ENCODE assay signal across 8 cellular contexts in genomic region chr2:152175368-152176112, GRCh38. TPM values are rescaled to one million over a fixed set of nuclear protein-coding genes. Genes with fewer than 3 reads are reported as not detected.
A peak's percentile ranks its signal among the peaks of the same experiment; 100 is the strongest.
DNase-seq lines count a peak whose midpoint lies in the region; ATAC-seq, FAIRE-seq and TF ChIP-seq lines count a peak whose summit lies in the region.

STAM2 (minus strand) TSS chr2:152175763; CDS start chr2:152175642, 121 bp downstream.

- H3K9me3 ChIP-seq in CD4-positive, alpha-beta T cell (ENCODE audit: control insufficient read depth, low read length), result no peaks in the 10 kb centered on the region
- H3K9me3 ChIP-seq in HepG2 (ENCODE audit: low read length), result no peaks in the 10 kb centered on the region

- peak within 1 kb of the TSS; percentile 85 for H3K4me2 ChIP-seq in HepG2 (ENCODE audit: low read depth, low read length)

- peak; percentile 93 to 96 for TF ChIP-seq POLR2A in HepG2 (IDR thresholded peaks at IDR 0.05; ENCODE audit: insufficient read depth in 1 of 2, low read depth in 2 of 2, low read length in 2 of 2)

- DNase-seq in CD4-positive, alpha-beta T cell, result peak; percentile 81 to 96 (median 92)
- DNase-seq in NCI-H748 (lab: John Stamatoyannopoulos, UW; ENCODE audit: unreplicated experiment), result peak; percentile 93
- peak; percentile 91 to 93 for DNase-seq in activated CD4-positive, alpha-beta T cell treated with anti-CD3 and anti-CD28 coated beads, Interleukin-2, amount 50 U/mL, for 4 hours
- DNase-seq in dermis blood vessel endothelial cell, result peak; percentile 94
- DNase-seq in HepG2 (ENCODE audit: low spot score), result peak; percentile 89
- DNase-seq in stimulated activated CD4-positive, alpha-beta T cell treated with anti-CD3 and anti-CD28 coated beads, Interleukin-4, amount 100 ng/mL, for 1 hour, result peak; percentile 94

- H3K4me1 ChIP-seq in HepG2 (ENCODE audit: insufficient read depth, low read length), result peaks cover 30% of the 10 kb centered on the region

- FAIRE-seq in HepG2 (lab: Jason Lieb, UNC), result peak; percentile 42

- H3K27ac Mint-ChIP-seq in CD4-positive, alpha-beta T cell, result peak within 1 kb of the TSS; percentile 98

- CTCF ChIA-PET in CD4-positive, alpha-beta T cell (lab: Charles Lee), result interaction anchor here (0.7 to 2.0 kb wide), 13 partner anchors 10 to 567 kb away, joined by 3 to 18 read pairs (median 4); partner anchors contain the start of gene PRPF40A
- CTCF ChIA-PET in HepG2 (lab: Yijun Ruan, JAX; ENCODE audit: low intra/inter-chr PET ratio, low total read pairs), result interaction anchor here (0.8 to 2.7 kb wide), 5 partner anchors 14 to 566 kb away, joined by 3 to 26 read pairs (median 3); partner anchors contain the start of gene FMNL2

- H3K9me3 Mint-ChIP-seq in CD4-positive, alpha-beta T cell, result no peaks in the 10 kb centered on the region

- in situ Hi-C loops in HepG2 (cut with HindIII; ENCODE audit: extremely low pct_ligation_motif_present, low pct_unique_long_range_greater_than_20kb), result loop anchor here (5.0 to 10.0 kb wide), 2 partner anchors 141 to 542 kb away; partner anchors contain the start of genes ARL6IP6 and PRPF40A

- peaks cover 31% of the 10 kb centered on the region for H3K79me2 ChIP-seq in HepG2 (ENCODE audit: insufficient read depth, low read length)

- no peaks in the 10 kb centered on the region for H3K36me3 ChIP-seq in HepG2 (replicated peaks in 1 of 2; ENCODE audit: control insufficient read depth in 1 of 2, insufficient read depth in 2 of 2, low read length in 2 of 2)

- H3K4me3 ChIP-seq in HepG2 (replicated peaks in 1 of 3; ENCODE audit: insufficient read depth in 1 of 3, low read depth in 2 of 3, low read length in 3 of 3), result peak within 1 kb of the TSS; percentile 90 to 99 (median 91)

- peak within 1 kb of the TSS; percentile 94 for H2AFZ ChIP-seq in HepG2 (ENCODE audit: low read length)

- H4K20me1 ChIP-seq in HepG2 (ENCODE audit: insufficient read depth, low read length), result no peaks in the 10 kb centered on the region; the same call in 1 of the 2 replicates

- ATAC-seq in CD4-positive, alpha-beta T cell (ENCODE audit: poor library complexity), result peak; percentile 85
- ATAC-seq in GM19372 (IDR thresholded peaks at IDR 0.05; ENCODE audit: low read depth, unreplicated experiment) (peak; percentile 69), HG03558 (IDR thresholded peaks at IDR 0.05; ENCODE audit: extremely low read depth, unreplicated experiment) (peak; percentile 67), HepG2 (peak; percentile 92)

- peak within 1 kb of the TSS; percentile 94 for H3K9ac ChIP-seq in HepG2 (ENCODE audit: insufficient read depth, low read depth, low read length)

- peak within 1 kb of the TSS; percentile 94 for H3K27ac ChIP-seq in CD4-positive, alpha-beta T cell (ENCODE audit: low read depth, low read length)
- H3K27ac ChIP-seq in HepG2 (ENCODE audit: extremely low read length, insufficient read depth, low read length), result peak within 1 kb of the TSS; percentile 94

- POLR2A ChIA-PET in CD4-positive, alpha-beta T cell (lab: Charles Lee), result interaction anchor here (0.9 to 2.9 kb wide), 9 partner anchors 8 to 915 kb away, joined by 3 to 25 read pairs (median 3); partner anchors contain the start of genes ARL5A, ARL6IP6 and PRPF40A
- POLR2A ChIA-PET in HepG2 (lab: Yijun Ruan, JAX), result interaction anchor here (0.7 to 2.4 kb wide), 7 partner anchors 9 to 541 kb away, joined by 3 to 19 read pairs (median 4); partner anchors contain the start of genes FMNL2 and PRPF40A

- peak; percentile 98 for TF ChIP-seq RAD21 in HepG2 (CRISPR knock-in tag; IDR thresholded peaks at IDR 0.05)

- BruUV-seq in HepG2 (replicated peaks; lab: Mats Ljungman, UMichigan), result TSS peak; percentile 93

- H3K27me3 ChIP-seq in CD4-positive, alpha-beta T cell (ENCODE audit: control insufficient read depth, insufficient read depth, low read length), result no peaks in the 10 kb centered on the region
- no peaks in the 10 kb centered on the region; a peak in 1 of 5 replicates for H3K27me3 ChIP-seq in HepG2 (ENCODE audit: control insufficient read depth in 1 of 2, insufficient read depth in 2 of 2, low read length in 2 of 2)

- TF ChIP-seq CTCF in CD4-positive, alpha-beta T cell (IDR thresholded peaks at IDR 0.05), result peak; percentile 96
- peak; percentile 99 for TF ChIP-seq CTCF in HepG2 (CRISPR knock-in tag; IDR thresholded peaks at IDR 0.05)

- peak; percentile 3 to 38; a peak in 1 of 4 replicates for TF ChIP-seq EP300 in HepG2 (IDR thresholded peaks at IDR 0.05; ENCODE audit: low read depth in 2 of 2, low read length in 2 of 2)
- no peak for TF ChIP-seq EP300 in HepG2 (CRISPR knock-in tag; IDR thresholded peaks at IDR 0.05; ENCODE audit: borderline replicate concordance)

- intact Hi-C loops in CD4-positive, alpha-beta T cell (cut with DNase I, micrococcal nuclease), result loop anchor here (1.0 to 10.0 kb wide), 6 partner anchors 139 to 1342 kb away; partner anchors contain the start of genes ARL6IP6 (in 2 of the 2) and ARL5A (in 1 of the 2)
- intact Hi-C loops in HepG2 (cut with micrococcal nuclease; ENCODE audit: unreplicated experiment), result loop anchor here (1.0 to 10.0 kb wide), 7 partner anchors 138 to 567 kb away; partner anchors contain the start of genes ARL6IP6, FMNL2 and PRPF40A

- no peaks in the 10 kb centered on the region for H3K27me3 Mint-ChIP-seq in CD4-positive, alpha-beta T cell

- H3K36me3 Mint-ChIP-seq in CD4-positive, alpha-beta T cell (ENCODE audit: low read depth), result peaks cover 21% of the 10 kb centered on the region

- WGBS in HepG2 (ENCODE audit: low lambda C conversion rate), result under 1% methylated on average over 45 of the region's 72 CpGs

- peak within 1 kb of the TSS; percentile 98 for H3K4me3 Mint-ChIP-seq in CD4-positive, alpha-beta T cell

- peaks cover 48% of the 10 kb centered on the region for H3K4me1 Mint-ChIP-seq in CD4-positive, alpha-beta T cell (ENCODE audit: low read depth)

TF ChIP-seq in HepG2, 621 proteins besides CTCF, POLR2A, EP300 and RAD21 (continues in another document):
- TF ChIP-seq MATR3 (CRISPR knock-in tag; IDR thresholded peaks at IDR 0.05) (no peak), POLR2AphosphoS2 (IDR thresholded peaks at IDR 0.05; ENCODE audit: low read depth, low read length) (no peak), FIP1L1 (IDR thresholded peaks at IDR 0.05; ENCODE audit: borderline replicate concordance, insufficient read depth, low read depth, low read length) (no peak; the same call in 1 of the 2 replicates), JUND (CRISPR knock-in tag; IDR thresholded peaks at IDR 0.05) (no peak)
- TF ChIP-seq, protein P1, sequence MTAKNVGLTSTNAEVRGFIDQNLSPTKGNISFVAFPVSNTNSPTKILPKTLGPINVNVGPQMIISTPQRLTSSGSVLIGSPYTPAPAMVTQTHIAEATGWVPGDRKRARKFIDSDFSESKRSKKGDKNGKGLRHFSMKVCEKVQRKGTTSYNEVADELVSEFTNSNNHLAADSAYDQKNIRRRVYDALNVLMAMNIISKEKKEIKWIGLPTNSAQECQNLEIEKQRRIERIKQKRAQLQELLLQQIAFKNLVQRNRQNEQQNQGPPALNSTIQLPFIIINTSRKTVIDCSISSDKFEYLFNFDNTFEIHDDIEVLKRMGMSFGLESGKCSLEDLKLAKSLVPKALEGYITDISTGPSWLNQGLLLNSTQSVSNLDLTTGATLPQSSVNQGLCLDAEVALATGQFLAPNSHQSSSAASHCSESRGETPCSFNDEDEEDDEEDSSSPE (CRISPR knock-in tag; IDR thresholded peaks at IDR 0.05), result peak; percentile 72

RNA-seq across cellular contexts. Expression of gene STAM2, which starts in this region (rescaled TPM):
- 1 to 10 TPM; 4.1 to 4.9 TPM for total RNA-seq in CD4-positive, alpha-beta T cell
- total RNA-seq in dermis blood vessel endothelial cell (28.9 and 30.6 TPM in 2 replicates), HepG2 (2016; rRNA removed; fragmentation: Illumina TruSeq; extraction: Trizol) (24.1 and 29.2 TPM in 2 replicates)
- total RNA-seq in HepG2 (2016; cell fraction: cytosol; rRNA removed; fragmentation: Illumina TruSeq; extraction: Trizol; ENCODE audit: low read depth), result 9.6 and 10.8 TPM in 2 replicates
- 23.1 and 32.1 TPM in 2 replicates for total RNA-seq in HepG2 (2016; cell fraction: insoluble cytoplasmic fraction; rRNA removed; fragmentation: Illumina TruSeq; extraction: Trizol)
- 10.5 and 11.3 TPM in 2 replicates for total RNA-seq in HepG2 (2016; cell fraction: membrane; rRNA removed; fragmentation: Illumina TruSeq; extraction: Trizol)
- total RNA-seq in HepG2 (2016; cell fraction: nucleus; rRNA removed; fragmentation: Illumina TruSeq; extraction: Trizol), result 20.7 and 24.7 TPM in 2 replicates
- 12.6 and 14.7 TPM in 2 replicates for polyA plus RNA-seq in HepG2 (2011; rRNA removed)
- polyA plus RNA-seq in HepG2 (2011; cell fraction: cytosol; rRNA removed), result 4.3 and 6.5 TPM in 2 replicates
- polyA plus RNA-seq in HepG2 (2011; cell fraction: nucleus; rRNA removed), result 12.5 and 14.1 TPM in 2 replicates
- 8.5 and 10.2 TPM in 2 replicates for polyA plus RNA-seq in HepG2 (2012)
- polyA plus RNA-seq in HepG2 (2016; cell fraction: cytosol; fragmentation: Illumina TruSeq; extraction: Trizol; ENCODE audit: low read depth), result 1.3 and 1.4 TPM in 2 replicates
- polyA plus RNA-seq in HepG2 (2016; cell fraction: insoluble cytoplasmic fraction; fragmentation: Illumina TruSeq; extraction: Trizol; ENCODE audit: low read depth), result 16.8 and 16.9 TPM in 2 replicates
- polyA plus RNA-seq in HepG2 (2016; cell fraction: membrane; fragmentation: Illumina TruSeq; extraction: Trizol; ENCODE audit: low read depth), result 1.7 and 1.9 TPM in 2 replicates
- polyA plus RNA-seq in HepG2 (2016; cell fraction: nucleus; fragmentation: Illumina TruSeq; extraction: Trizol; ENCODE audit: insufficient read depth, low read depth), result 18.3 and 23.4 TPM in 2 replicates
- 11.8 and 17.5 TPM in 2 replicates for polyA minus RNA-seq in HepG2 (2011; rRNA and poly(A)+ RNA removed; ENCODE audit: low replicate concordance)
- polyA minus RNA-seq in HepG2 (2011; cell fraction: cytosol; rRNA and poly(A)+ RNA removed), result 16.4 and 23.1 TPM in 2 replicates
- polyA minus RNA-seq in HepG2 (2011; cell fraction: nucleus; rRNA and poly(A)+ RNA removed), result 34.6 and 39.1 TPM in 2 replicates

Comparison
In these comparisons a context has a peak if more than half of its experiments do, and no peak if none do; other contexts are left out.
1. Peak in every context shown above with its lines: DNase-seq, ATAC-seq, H3K4me3 ChIP-seq and H3K27ac ChIP-seq.